8 cellular contexts compared by ENCODE assay signal in the genomic region with DNA sequence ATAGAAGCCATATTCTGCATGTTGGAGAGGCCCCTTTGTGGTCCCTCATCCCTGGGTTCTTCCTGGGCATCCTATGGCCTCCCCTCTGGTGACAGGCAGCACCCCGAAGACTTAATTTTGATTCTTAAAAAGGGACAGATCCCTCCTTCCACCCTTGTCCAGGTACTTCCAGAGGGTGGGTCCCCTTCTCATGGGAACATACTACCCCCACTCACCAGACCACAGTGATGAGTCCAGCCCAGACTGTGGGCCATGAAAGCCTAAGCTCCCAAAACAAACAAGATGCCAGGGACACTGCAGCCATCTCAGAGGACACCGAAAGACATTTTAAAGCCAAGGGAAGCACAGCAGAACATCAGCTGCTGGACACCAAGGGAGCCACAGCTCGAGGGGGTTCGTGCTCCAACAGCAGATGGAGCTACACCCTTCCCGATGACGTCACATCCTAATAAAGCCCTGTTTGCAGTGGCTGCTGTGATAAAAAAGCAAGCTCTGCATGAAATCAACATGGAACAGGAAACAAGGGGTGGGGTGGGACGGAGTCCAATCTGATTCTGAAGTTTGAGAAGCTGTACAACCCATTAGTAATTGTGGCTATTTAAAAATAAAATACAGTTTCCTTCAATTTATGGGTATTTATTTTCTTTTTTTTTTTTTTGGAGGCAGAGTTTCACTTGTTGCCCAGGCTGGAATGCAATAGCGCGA. TPM values are rescaled to one million over a fixed set of nuclear protein-coding genes. Genes with fewer than 3 reads are reported as not detected.
DNase-seq lines count a peak whose midpoint lies in the region; ATAC-seq and TF ChIP-seq lines count a peak whose summit lies in the region.

No MANE protein-coding gene starts in this region.

- H3K27ac ChIP-seq in VCaP = peak overlapping the region; percentile 99

- TF ChIP-seq CTCF in VCaP (conservative IDR thresholded peaks at IDR 0.05) = peak; percentile 59

- peak; percentile 87 for DNase-seq in DMS 273 (lab: John Stamatoyannopoulos, UW; ENCODE audit: unreplicated experiment)
- peak; percentile 51 for DNase-seq in LoVo (ENCODE audit: low spot score)
- peak; percentile 92 for DNase-seq in myocyte (ENCODE audit: low read depth)

- ATAC-seq in esophagus mucosa = peak; percentile 66
- ATAC-seq in GM21825 (IDR thresholded peaks at IDR 0.05; ENCODE audit: unreplicated experiment) = no peak
- ATAC-seq in GM21723 (IDR thresholded peaks at IDR 0.05; ENCODE audit: unreplicated experiment) = no peak
- no peak for ATAC-seq in GM18511 (IDR thresholded peaks at IDR 0.05; ENCODE audit: unreplicated experiment)

RNA-seq across cellular contexts. Expression of gene GNB1, which starts 32.4 kb away (rescaled TPM):
- total RNA-seq in esophagus mucosa (148 TPM), myocyte (52.5 and 61.7 TPM in 2 replicates)
- 424 TPM for polyA plus RNA-seq in myocyte (2012)

RNA-seq across cellular contexts. Expression of gene CALML6, which starts 56.5 kb away (rescaled TPM):
- total RNA-seq in esophagus mucosa (0.20 TPM), myocyte (0.27 and 0.36 TPM in 2 replicates)
- 1.00 TPM for polyA plus RNA-seq in myocyte (2012)
